In genomic region chr9:131104016-131104740, GRCh38 we compare ENCODE assay signal across 18 cellular contexts. TPM values are rescaled to one million over a fixed set of nuclear protein-coding genes. Genes with fewer than 3 reads are reported as not detected.
A peak's percentile ranks its signal among the peaks of the same experiment; 100 is the strongest.
DNase-seq lines count a peak whose midpoint lies in the region; ATAC-seq and TF ChIP-seq lines count a peak whose summit lies in the region.
"Had no signal": no experiment of that assay in that cellular context is flagged by ENCODE, and none has a peak within 500 bp of the region (broad histone marks: within the 10 kb centered on the region; RNA-seq: fewer than 3 reads in every experiment).

No MANE protein-coding gene starts in this region.

- no peak overlapping the region for H2AFZ ChIP-seq in GM23338

- H3K4me3 ChIP-seq in GM23338 (peak overlapping the region; percentile 13; the same call in 1 of the 2 replicates), HUES64 (ENCODE audit: low read length) (no peak overlapping the region), dorsolateral prefrontal cortex (no peak overlapping the region)
- H3K4me3 ChIP-seq: Peyer's patch had no signal

- TF ChIP-seq CTCF in GM23338 (conservative IDR thresholded peaks at IDR 0.05; ENCODE audit: low read depth in 2 of 2) (no peak), dorsolateral prefrontal cortex (IDR thresholded peaks at IDR 0.05 in 54 of 56, conservative IDR thresholded peaks at IDR 0.05 in 2 of 56; ENCODE audit: low read depth in 1 of 56, partially characterized antibody in 56 of 56) (no peak), nephron progenitor cell (IDR thresholded peaks at IDR 0.05) (no peak), foreskin keratinocyte (conservative IDR thresholded peaks at IDR 0.05) (no peak)

- no peaks in the 10 kb centered on the region for H3K9me2 ChIP-seq in GM23338 (ENCODE audit: insufficient read depth)

- H3K9me3 ChIP-seq in HUES64 (ENCODE audit: insufficient read depth, low read depth, low read length) = no peaks in the 10 kb centered on the region
- H3K9me3 ChIP-seq: Peyer's patch had no signal

- H3K4me1 Mint-ChIP-seq in GM23338 (peaks cover 56% of the 10 kb centered on the region), nephron progenitor cell (peaks cover 39% of the 10 kb centered on the region)

- peaks cover 6% of the 10 kb centered on the region for H3K79me2 ChIP-seq in GM23338 (replicated peaks; ENCODE audit: insufficient read depth)

- H3K4me1 ChIP-seq in GM23338 (ENCODE audit: insufficient read depth) (peaks cover 39% of the 10 kb centered on the region), HUES64 (ENCODE audit: insufficient read depth, low read length) (peaks cover 15% of the 10 kb centered on the region), foreskin keratinocyte (no peaks in the 10 kb centered on the region)
- H3K4me1 ChIP-seq: Peyer's patch had no signal

- H3K36me3 ChIP-seq in GM23338 (ENCODE audit: insufficient read depth) (no peaks in the 10 kb centered on the region; the same call in 1 of the 2 replicates), HUES64 (ENCODE audit: insufficient read depth, low read length) (peaks cover 39% of the 10 kb centered on the region)
- H3K36me3 ChIP-seq: Peyer's patch had no signal

- 0 out of 2 replicates have a peak, but pooled peaks cover 6% of the 10 kb centered on the region for H4K20me1 ChIP-seq in GM23338 (replicated peaks; ENCODE audit: insufficient read depth)

- H3K9me3 Mint-ChIP-seq in GM23338 = no peaks in the 10 kb centered on the region; the same call in 2 of the 3 replicates
- H3K9me3 Mint-ChIP-seq in nephron progenitor cell = no peaks in the 10 kb centered on the region

- intact Hi-C loops in dorsolateral prefrontal cortex (cut with DNase I) = no loop called here

- 69% methylated on average over 4 of the region's 5 CpGs for WGBS in HUES64

- H3K27ac ChIP-seq in GM23338 (ENCODE audit: low read depth) (peak overlapping the region; percentile 77), HUES64 (ENCODE audit: low read depth, low read length) (peak overlapping the region; percentile 27; the same call in 1 of the 2 replicates), dorsolateral prefrontal cortex (peak overlapping the region in 54 of 59 donors; percentile 31 to 93 (median 78)), foreskin keratinocyte (no peak overlapping the region)
- H3K27ac ChIP-seq: KMS-11, Peyer's patch had no signal

- H3K27ac Mint-ChIP-seq in GM23338 (peak overlapping the region; percentile 95), nephron progenitor cell (peak overlapping the region; percentile 45)

- peak overlapping the region; percentile 21; the same call in 1 of the 3 replicates for H3K4me3 Mint-ChIP-seq in GM23338
- H3K4me3 Mint-ChIP-seq in nephron progenitor cell = no peak overlapping the region

- H3K9ac ChIP-seq in HUES64 (ENCODE audit: low read depth, low read length) = no peak overlapping the region
- H3K9ac ChIP-seq: KMS-11 had no signal

- ATAC-seq in GM23338 (peak; percentile 52), HG02981 (IDR thresholded peaks at IDR 0.05; ENCODE audit: unreplicated experiment) (no peak), foreskin keratinocyte (no peak)

- DNase-seq in GM23338 (ENCODE audit: low spot score) (peak; percentile 51), dorsolateral prefrontal cortex (no peak), nephron progenitor cell (no peak), GOT3 (lab: John Stamatoyannopoulos, UW) (no peak), foreskin keratinocyte (no peak), mucosa of gallbladder (ENCODE audit: low spot score) (no peak)
- DNase-seq: AML-193, DMS 273 treated with DMSO at 0.1 percent for 48 hours, DND-41, MV-4-11, NCI-H1417 treated with DMSO at 0.1 percent for 48 hours, NCI-H187 treated with DMSO at 0.1 percent for 48 hours, NCI-H446, Peyer's patch, SW 1271 had no signal

- H3K36me3 Mint-ChIP-seq in GM23338 (ENCODE audit: low read depth) (peaks cover 53% of the 10 kb centered on the region), nephron progenitor cell (ENCODE audit: low read depth) (peaks cover 14% of the 10 kb centered on the region)

- peak overlapping the region; percentile 36 for H3K4me2 ChIP-seq in GM23338
- H3K4me2 ChIP-seq: KMS-11 had no signal

- peaks cover 23% of the 10 kb centered on the region for H3K27me3 Mint-ChIP-seq in GM23338 (ENCODE audit: insufficient read depth, low read depth, poor library complexity)
- no peaks in the 10 kb centered on the region for H3K27me3 Mint-ChIP-seq in nephron progenitor cell (ENCODE audit: low read depth, poor library complexity)

- peaks cover 9% of the 10 kb centered on the region for H3F3A ChIP-seq in GM23338 (replicated peaks; ENCODE audit: low read depth)

- H3K27me3 ChIP-seq in GM23338 (ENCODE audit: insufficient read depth) = no peaks in the 10 kb centered on the region
- H3K27me3 ChIP-seq in HUES64 (ENCODE audit: insufficient read depth, low read length) = no peaks in the 10 kb centered on the region
- no peaks in the 10 kb centered on the region for H3K27me3 ChIP-seq in dorsolateral prefrontal cortex
- H3K27me3 ChIP-seq in foreskin keratinocyte = no peaks in the 10 kb centered on the region
- H3K27me3 ChIP-seq: Peyer's patch had no signal

TF ChIP-seq in GM23338, 12 proteins besides CTCF, POLR2A, EP300 and RAD21 (continues in another document):
- TF ChIP-seq ZNF462 (CRISPR knock-in tag; IDR thresholded peaks at IDR 0.05) = no peak
- TF ChIP-seq EZH2 (IDR thresholded peaks at IDR 0.05; ENCODE audit: low read depth, unreplicated experiment) = no peak
- TF ChIP-seq STAT1 (IDR thresholded peaks at IDR 0.05; ENCODE audit: unreplicated experiment) = no peak

RNA-seq across cellular contexts. Expression of gene AIF1L, which starts 7.8 kb away (rescaled TPM):
- 82.6 and 87.8 TPM in 2 replicates for total RNA-seq in GM23338 (2014; rRNA removed; shearing (Covaris generic))
- polyA plus RNA-seq in GM23338 (2016; fragmentation: Nextera tagmentation; extraction: Ambion mirVana) (75.8 and 76.4 TPM in 2 replicates), foreskin keratinocyte (3.8 and 4.1 TPM in 2 replicates)
- polyA plus RNA-seq in HUES64 (2013, experiment 1 of 2) = 99.3 TPM
- polyA plus RNA-seq in HUES64 (2013, experiment 2 of 2) = 99.3 TPM
- total RNA-seq in dorsolateral prefrontal cortex (100 to 1,000 TPM in 30 of 120 experiments, 10 to 100 TPM in 90; 23.4 to 303 (median 71.6) TPM), foreskin keratinocyte (4.4 and 4.9 TPM in 2 replicates), mucosa of gallbladder (7.0 TPM)

RNA-seq across cellular contexts. Expression of gene NUP214, which starts 21.2 kb away (rescaled TPM):
- total RNA-seq in GM23338 (2014; rRNA removed; shearing (Covaris generic)) = 33.3 and 57.0 TPM in 2 replicates
- polyA plus RNA-seq in GM23338 (2016; fragmentation: Nextera tagmentation; extraction: Ambion mirVana) = 36.0 and 44.5 TPM in 2 replicates
- polyA plus RNA-seq in HUES64 (2013, experiment 1 of 2) = 21.1 TPM
- polyA plus RNA-seq in HUES64 (2013, experiment 2 of 2) = 21.9 TPM
- 10 to 100 TPM; 37.9 to 85.0 (median 52.8) TPM for total RNA-seq in dorsolateral prefrontal cortex
- total RNA-seq in foreskin keratinocyte = 25.1 and 26.8 TPM in 2 replicates
- polyA plus RNA-seq in foreskin keratinocyte = 14.4 and 15.5 TPM in 2 replicates
- total RNA-seq in mucosa of gallbladder = 52.1 TPM
